7 cellular contexts compared by ENCODE assay signal in the genomic region with DNA sequence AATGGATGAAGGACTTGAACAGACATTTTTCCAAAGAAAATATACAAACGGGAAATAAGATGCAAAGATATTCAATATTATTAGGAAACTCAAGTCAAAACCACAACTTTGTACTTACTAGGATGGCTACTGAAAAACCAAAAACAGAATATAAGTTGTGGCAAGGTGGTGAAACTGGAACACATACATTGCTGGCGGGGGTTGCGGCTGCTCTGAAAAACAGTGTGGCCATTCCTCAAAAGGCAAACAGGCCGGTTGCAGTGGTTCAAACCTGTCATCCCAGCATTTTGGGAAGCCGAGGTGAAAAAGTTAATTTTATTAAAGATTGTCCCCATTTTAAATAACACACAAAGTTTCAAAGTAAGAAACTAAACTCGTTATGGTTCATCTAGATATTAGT.
"Had no signal": no experiment of that assay in that cellular context is flagged by ENCODE, and none has a peak within 500 bp of the region (broad histone marks: within the 10 kb centered on the region; RNA-seq: fewer than 3 reads in every experiment).

No MANE protein-coding gene starts in this region.

- H3K4me3 ChIP-seq: K562 had no signal

- ATAC-seq: HepG2, K562 had no signal

- H3K4me2 ChIP-seq: KMS-11 had no signal

- DNase-seq: IMR-90, KBM-7, KG1 had no signal

- H3K9ac ChIP-seq: KMS-11 had no signal

- H3K27ac ChIP-seq: HL-60, KMS-11 had no signal
